Comparison of ENCODE assay signal across 9 cellular contexts in the genomic region with DNA sequence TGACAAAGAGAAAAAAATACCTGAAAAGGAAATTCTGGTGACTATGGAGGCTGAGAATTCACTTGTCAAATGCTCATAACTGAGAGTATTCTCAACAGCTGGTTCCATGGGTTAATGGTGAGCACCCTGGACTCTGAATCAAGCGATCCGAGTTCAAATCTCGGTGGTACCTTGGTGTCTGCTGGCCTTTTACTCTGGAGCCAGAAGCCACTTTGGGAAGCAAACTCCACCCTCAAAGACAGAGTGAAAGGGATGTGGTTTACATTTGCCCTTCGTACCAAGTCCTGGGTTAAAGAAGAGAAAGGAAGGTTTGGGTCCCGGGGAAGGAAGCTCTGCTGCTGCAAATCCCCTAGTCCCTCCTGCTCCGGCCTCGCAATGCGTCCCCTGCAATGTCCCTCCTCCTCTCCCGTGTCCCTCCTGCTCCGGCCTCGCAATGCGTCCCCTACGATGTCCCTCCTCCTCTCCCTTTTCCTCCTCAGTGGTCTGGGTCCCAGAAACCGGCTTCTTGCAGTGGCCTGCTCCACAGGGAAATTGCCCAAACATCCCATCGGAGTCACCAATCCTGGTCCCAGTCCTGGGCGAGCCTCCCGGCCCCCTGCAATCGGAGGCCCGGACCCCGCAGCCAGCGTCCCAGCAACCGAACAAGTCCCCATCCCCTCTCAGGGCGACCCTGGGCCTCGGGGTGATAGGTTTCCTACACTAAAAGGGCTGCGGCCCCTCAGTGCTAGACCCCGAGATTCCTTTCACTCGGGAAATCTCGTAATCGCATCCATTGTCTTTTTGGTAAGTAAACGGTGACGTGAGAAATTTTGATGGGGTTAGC.
DNase-seq lines count a peak whose midpoint lies in the region; ATAC-seq and TF ChIP-seq lines count a peak whose summit lies in the region.
"Had no signal": no experiment of that assay in that cellular context is flagged by ENCODE, and none has a peak within 500 bp of the region (broad histone marks: within the 10 kb centered on the region; RNA-seq: fewer than 3 reads in every experiment).

No MANE protein-coding gene starts in this region.

- H3K27ac ChIP-seq in colonic mucosa: no peak overlapping the region
- H3K27ac ChIP-seq: SK-N-MC had no signal

- in situ Hi-C loops in GM13976 (cut with MboI; ENCODE audit: low sequenced_read_pairs, unreplicated experiment): loop anchor here (25.0 kb wide), 1 partner anchor 91 kb away; no protein-coding TSS in a partner anchor
- in situ Hi-C loops in GM13977 (cut with MboI; ENCODE audit: low pct_unique_long_range_greater_than_20kb, low sequenced_read_pairs, unreplicated experiment): no loop called here

- POLR2A ChIA-PET in activated naive CD8-positive, alpha-beta T cell treated with anti-CD3 and anti-CD28 coated beads, Interleukin-2, amount 10 ng/mL, durations not matched to agents 7 days and 5 days (lab: Charles Lee): interaction anchor here (1.2 kb wide), 1 partner anchor 19 kb away, joined by 4 read pairs; no protein-coding TSS in a partner anchor

- TF ChIP-seq CTCF in AG09319 (IDR thresholded peaks at IDR 0.05; ENCODE audit: low read depth, low read length): no peak
- TF ChIP-seq CTCF in GM13976 (IDR thresholded peaks at IDR 0.05; ENCODE audit: borderline replicate concordance, control extremely low read depth, extremely low read depth, insufficient read depth, missing control alignments): no peak
- TF ChIP-seq CTCF in GM13977 (IDR thresholded peaks at IDR 0.05; ENCODE audit: extremely low read depth, insufficient read depth, missing control alignments): no peak
- TF ChIP-seq CTCF in colonic mucosa (IDR thresholded peaks at IDR 0.05): no peak

- H3K27me3 ChIP-seq in iPS-15b (ENCODE audit: control insufficient read depth, insufficient read depth, low read length): peaks cover 50% of the 10 kb centered on the region
- H3K27me3 ChIP-seq in colonic mucosa: no peaks in the 10 kb centered on the region

- H3K4me3 Mint-ChIP-seq in activated naive CD8-positive, alpha-beta T cell treated with anti-CD3 and anti-CD28 coated beads, Interleukin-2, amount 10 ng/mL, durations not matched to agents 7 days and 5 days: peak overlapping the region; percentile 16

- ATAC-seq in activated naive CD8-positive, alpha-beta T cell treated with anti-CD3 and anti-CD28 coated beads, Interleukin-2, amount 10 ng/mL, durations not matched to agents 7 days and 5 days (ENCODE audit: low read depth): peak; percentile 36
- ATAC-seq in HG03159 (IDR thresholded peaks at IDR 0.05; ENCODE audit: unreplicated experiment): no peak

- H3K4me1 ChIP-seq in iPS-15b (ENCODE audit: control insufficient read depth, insufficient read depth, low read length) (no peaks in the 10 kb centered on the region), colonic mucosa (no peaks in the 10 kb centered on the region)

- H3K27me3 Mint-ChIP-seq in activated naive CD8-positive, alpha-beta T cell treated with anti-CD3 and anti-CD28 coated beads, Interleukin-2, amount 10 ng/mL, durations not matched to agents 7 days and 5 days: peaks cover 83% of the 10 kb centered on the region

- H3K36me3 ChIP-seq in iPS-15b (ENCODE audit: control insufficient read depth, insufficient read depth, low read length) (no peaks in the 10 kb centered on the region), colonic mucosa (no peaks in the 10 kb centered on the region)

- no peaks in the 10 kb centered on the region for H3K36me3 Mint-ChIP-seq in activated naive CD8-positive, alpha-beta T cell treated with anti-CD3 and anti-CD28 coated beads, Interleukin-2, amount 10 ng/mL, durations not matched to agents 7 days and 5 days

- H3K9me3 Mint-ChIP-seq in activated naive CD8-positive, alpha-beta T cell treated with anti-CD3 and anti-CD28 coated beads, Interleukin-2, amount 10 ng/mL, durations not matched to agents 7 days and 5 days: no peaks in the 10 kb centered on the region

- H3K4me1 Mint-ChIP-seq in activated naive CD8-positive, alpha-beta T cell treated with anti-CD3 and anti-CD28 coated beads, Interleukin-2, amount 10 ng/mL, durations not matched to agents 7 days and 5 days: peaks cover 6% of the 10 kb centered on the region

- H3K9ac ChIP-seq in iPS-15b (ENCODE audit: low read depth, low read length) (peak overlapping the region; percentile 60), colonic mucosa (ENCODE audit: low read depth in 2 of 2, low read length in 2 of 2) (no peak overlapping the region)

- H3K27ac Mint-ChIP-seq in activated naive CD8-positive, alpha-beta T cell treated with anti-CD3 and anti-CD28 coated beads, Interleukin-2, amount 10 ng/mL, durations not matched to agents 7 days and 5 days: no peak overlapping the region

- intact Hi-C loops in colonic mucosa (cut with DNase I): no loop called here

- DNase-seq in AG09319 (ENCODE audit: extremely low read depth, low read depth) (peak; percentile 52), GM13976 (ENCODE audit: low spot score) (peak; percentile 43), hippocampal formation (lab: John Stamatoyannopoulos, UW) (no peak), GM13977 (ENCODE audit: low spot score) (no peak), colonic mucosa (no peak)
- no peak for DNase-seq in activated naive CD8-positive, alpha-beta T cell treated with anti-CD3 and anti-CD28 coated beads, Interleukin-2, amount 10 ng/mL, durations not matched to agents 7 days and 5 days

- H3K4me3 ChIP-seq in iPS-15b (ENCODE audit: low read depth, low read length): peak overlapping the region; percentile 56
- H3K4me3 ChIP-seq in colonic mucosa: no peak overlapping the region
- H3K4me3 ChIP-seq: SK-N-MC had no signal

- no peaks in the 10 kb centered on the region for H3K9me3 ChIP-seq in iPS-15b (ENCODE audit: control insufficient read depth, insufficient read depth, low read length)
- H3K9me3 ChIP-seq in colonic mucosa: no peaks in the 10 kb centered on the region

Comparison
In these comparisons a context has a peak if more than half of its experiments do, and no peak if none do; other contexts are left out.
1. DNase-seq: peak in AG09319 (single experiment) and GM13976 (single experiment); none in activated naive CD8-positive, alpha-beta T cell treated with anti-CD3 and anti-CD28 coated beads, Interleukin-2, amount 10 ng/mL, durations not matched to agents 7 days and 5 days (single experiment), hippocampal formation (0 of 2), GM13977 (single experiment) and colonic mucosa (single experiment).